Comparison of ENCODE assay signal across 8 cellular contexts in genomic region chr3:10883478-10884234, GRCh38.
DNase-seq lines count a peak whose midpoint lies in the region; ATAC-seq and TF ChIP-seq lines count a peak whose summit lies in the region.

No MANE protein-coding gene starts in this region.

- no peaks in the 10 kb centered on the region for H3K9me3 Mint-ChIP-seq in stimulated activated naive CD8-positive, alpha-beta T cell treated with anti-CD3 and anti-CD28 coated beads, Interleukin-15, amount 100 ng/mL, for 72 hours

- no peak overlapping the region for H3K4me3 ChIP-seq in Panc1 (ENCODE audit: low read depth in 2 of 2, low read length in 2 of 2)

- TF ChIP-seq CTCF in Panc1 (IDR thresholded peaks at IDR 0.05) (peak; percentile 68), foreskin keratinocyte (conservative IDR thresholded peaks at IDR 0.05) (peak; percentile 69)

- intact Hi-C loops in Panc1 (cut with micrococcal nuclease; ENCODE audit: unreplicated experiment) = loop anchor here (2.0 kb wide), 2 partner anchors 111 to 125 kb away; no protein-coding TSS in a partner anchor

- H3K9me3 ChIP-seq in Panc1 (ENCODE audit: control insufficient read depth, insufficient read depth, low read depth, low read length) = no peaks in the 10 kb centered on the region

- no peaks in the 10 kb centered on the region for H3K4me1 Mint-ChIP-seq in stimulated activated naive CD8-positive, alpha-beta T cell treated with anti-CD3 and anti-CD28 coated beads, Interleukin-15, amount 100 ng/mL, for 72 hours

- peaks cover 20% of the 10 kb centered on the region for H3K27me3 Mint-ChIP-seq in stimulated activated naive CD8-positive, alpha-beta T cell treated with anti-CD3 and anti-CD28 coated beads, Interleukin-15, amount 100 ng/mL, for 72 hours

- CTCF ChIA-PET in Panc1 (lab: Charles Lee) = interaction anchor here (0.6 to 1.2 kb wide), 3 partner anchors 59 to 448 kb away, joined by 3 to 4 read pairs (median 3); no protein-coding TSS in a partner anchor

- BruUV-seq in Panc1 (replicated peaks; lab: Mats Ljungman, UMichigan) = no TSS peak

- H3K4me3 Mint-ChIP-seq in stimulated activated naive CD8-positive, alpha-beta T cell treated with anti-CD3 and anti-CD28 coated beads, Interleukin-15, amount 100 ng/mL, for 72 hours = no peak overlapping the region

- POLR2A ChIA-PET in Panc1 (lab: Charles Lee) = no interaction called here

- no peaks in the 10 kb centered on the region for H3K36me3 ChIP-seq in Panc1 (ENCODE audit: control insufficient read depth, insufficient read depth, low read length)

- H3K27ac Mint-ChIP-seq in stimulated activated naive CD8-positive, alpha-beta T cell treated with anti-CD3 and anti-CD28 coated beads, Interleukin-15, amount 100 ng/mL, for 72 hours = no peak overlapping the region

- in situ Hi-C loops in Panc1 (cut with HindIII; ENCODE audit: low pct_unique_long_range_greater_than_20kb, low sequenced_read_pairs) = no loop called here

- H3K27ac ChIP-seq in Panc1 (ENCODE audit: low read length) (no peak overlapping the region), foreskin keratinocyte (no peak overlapping the region)

- no peak for ATAC-seq in stimulated activated naive CD8-positive, alpha-beta T cell treated with anti-CD3 and anti-CD28 coated beads, Interleukin-15, Interleukin-2, amounts not matched to agents 100 U/mL and 50 U/mL, for 24 hours
- no peak for ATAC-seq in stimulated activated naive CD8-positive, alpha-beta T cell treated with anti-CD3 and anti-CD28 coated beads, Interleukin-15, amount 100 ng/mL, for 72 hours
- ATAC-seq in Panc1 (no peak), foreskin keratinocyte (peak; percentile 45), HG03378 (IDR thresholded peaks at IDR 0.05; ENCODE audit: unreplicated experiment) (no peak), GM21737 (IDR thresholded peaks at IDR 0.05; ENCODE audit: unreplicated experiment) (no peak)

- peak; percentile 13 for DNase-seq in stimulated activated naive CD8-positive, alpha-beta T cell treated with anti-CD3 and anti-CD28 coated beads, Interleukin-15, Interleukin-2, amounts not matched to agents 100 U/mL and 50 U/mL, for 24 hours
- no peak for DNase-seq in stimulated activated naive CD8-positive, alpha-beta T cell treated with anti-CD3 and anti-CD28 coated beads, Interleukin-15, amount 100 ng/mL, for 72 hours
- DNase-seq in Panc1 (ENCODE audit: low read depth, low spot score) = no peak
- peak in 1 of 2 donors; percentile 46 for DNase-seq in foreskin keratinocyte
- no peak for DNase-seq in NCI-H1436 (lab: John Stamatoyannopoulos, UW)
- no peak for DNase-seq in activated naive CD4-positive, alpha-beta T cell treated with anti-CD3 and anti-CD28 coated beads, Interleukin-2, amount 50 U/mL, for 16 hours

- peaks cover 14% of the 10 kb centered on the region for H3K27me3 ChIP-seq in Panc1 (ENCODE audit: control insufficient read depth, insufficient read depth, low read length)
- no peaks in the 10 kb centered on the region for H3K27me3 ChIP-seq in foreskin keratinocyte

- H3K4me1 ChIP-seq in Panc1 (ENCODE audit: control insufficient read depth, insufficient read depth, low read length) (no peaks in the 10 kb centered on the region), foreskin keratinocyte (peaks cover 16% of the 10 kb centered on the region)
